Comparison of ENCODE assay signal across 7 cellular contexts in genomic region chr21:36209626-36210171, GRCh38. TPM values are rescaled to one million over a fixed set of nuclear protein-coding genes. Genes with fewer than 3 reads are reported as not detected.
DNase-seq lines count a peak whose midpoint lies in the region; ATAC-seq, FAIRE-seq and TF ChIP-seq lines count a peak whose summit lies in the region.

No MANE protein-coding gene starts in this region.

- peak; percentile 55 for FAIRE-seq in K562 (lab: Jason Lieb, UNC)

- no peak for TF ChIP-seq POLR2A in K562 (conservative IDR thresholded peaks at IDR 0.05)

- H3K9me2 ChIP-seq in Karpas-422 (replicated peaks; ENCODE audit: insufficient read depth, low read length), result no peaks in the 10 kb centered on the region

- in situ Hi-C loops in G401 (cut with HindIII; ENCODE audit: low sequenced_read_pairs) (no loop called here), K562 (cut with MboI) (loop anchor here (5.0 kb wide), 1 partner anchor 57 kb away; no protein-coding TSS in a partner anchor)

- no peaks in the 10 kb centered on the region for H3K9me1 ChIP-seq in K562 (ENCODE audit: control insufficient read depth, insufficient read depth, low read length)

- H3K9me3 ChIP-seq in Karpas-422 (ENCODE audit: low read length) (no peaks in the 10 kb centered on the region), K562 (replicated peaks; ENCODE audit: control insufficient read depth, insufficient read depth, low read depth, low read length) (no peaks in the 10 kb centered on the region)

- H3K27me3 ChIP-seq in Karpas-422 (ENCODE audit: low read length) (no peaks in the 10 kb centered on the region), K562 (ENCODE audit: control insufficient read depth in 2 of 2, insufficient read depth in 2 of 2, low read length in 2 of 2) (peaks cover 37 to 69% of the 10 kb centered on the region in 2 experiments)

- H3K9ac ChIP-seq in Karpas-422 (ENCODE audit: low read length) (no peak overlapping the region), K562 (ENCODE audit: insufficient read depth in 1 of 2, low read depth in 2 of 2, low read length in 2 of 2) (no peak overlapping the region)

- peak; percentile 76 to 85 (median 78) for TF ChIP-seq CTCF in K562 (IDR thresholded peaks at IDR 0.05 in 2 of 3, conservative IDR thresholded peaks at IDR 0.05 in 1 of 3; ENCODE audit: insufficient read depth in 2 of 3, low read depth in 1 of 3, low read length in 3 of 3)

- H3K4me1 Mint-ChIP-seq in stimulated activated naive CD8-positive, alpha-beta T cell treated with anti-CD3 and anti-CD28 coated beads, Interleukin-15, amount 100 ng/mL, for 72 hours, result peaks cover 20% of the 10 kb centered on the region

- H3K27ac ChIP-seq in Karpas-422 (ENCODE audit: low read length) (no peak overlapping the region), K562 (ENCODE audit: extremely low read depth, low read depth, low read length) (no peak overlapping the region)

- CTCF ChIA-PET in K562 (lab: Yijun Ruan, JAX; ENCODE audit: low intra/inter-chr PET ratio), result interaction anchor here (0.8 to 3.2 kb wide), 5 partner anchors 46 to 84 kb away, joined by 3 to 31 read pairs (median 7); no protein-coding TSS in a partner anchor

- POLR2A ChIA-PET in K562 (lab: Yijun Ruan, JAX), result interaction anchor here (0.6 to 1.1 kb wide), 4 partner anchors 9 to 70 kb away, joined by 3 to 4 read pairs (median 3); no protein-coding TSS in a partner anchor

- H3K4me1 ChIP-seq in Karpas-422 (ENCODE audit: low read length), result no peaks in the 10 kb centered on the region
- H3K4me1 ChIP-seq in K562 (replicated peaks in 1 of 2; ENCODE audit: control insufficient read depth in 2 of 2, insufficient read depth in 2 of 2, low read length in 2 of 2), result no peaks in the 10 kb centered on the region

- H4K20me1 ChIP-seq in Karpas-422 (ENCODE audit: insufficient read depth, low read depth, low read length) (no peaks in the 10 kb centered on the region), K562 (replicated peaks; ENCODE audit: control insufficient read depth, insufficient read depth, low read length) (peaks cover 13% of the 10 kb centered on the region; the same call in 1 of the 2 replicates)

- no peaks in the 10 kb centered on the region for H3K9me3 Mint-ChIP-seq in stimulated activated naive CD8-positive, alpha-beta T cell treated with anti-CD3 and anti-CD28 coated beads, Interleukin-15, amount 100 ng/mL, for 72 hours

- H3K79me2 ChIP-seq in Karpas-422 (ENCODE audit: low read length) (no peaks in the 10 kb centered on the region), K562 (ENCODE audit: control insufficient read depth, insufficient read depth, low read length) (no peaks in the 10 kb centered on the region)

- ATAC-seq in K562, result peak; percentile 83
- peak; percentile 79 for ATAC-seq in left colon
- ATAC-seq in stimulated activated naive CD8-positive, alpha-beta T cell treated with anti-CD3 and anti-CD28 coated beads, Interleukin-15, amount 100 ng/mL, for 72 hours, result no peak
- ATAC-seq in GM18909 (IDR thresholded peaks at IDR 0.05; ENCODE audit: poor library complexity, unreplicated experiment), result no peak

- H3K4me2 ChIP-seq in Karpas-422 (ENCODE audit: low read depth, low read length, poor library complexity, severe bottlenecking) (no peak overlapping the region), K562 (ENCODE audit: insufficient read depth, low read length) (no peak overlapping the region)

- no TSS peak for BruUV-seq in K562 (replicated peaks; lab: Mats Ljungman, UMichigan)

- DNase-seq in G401 (ENCODE audit: low spot score) (peak; percentile 92), Karpas-422 (peak; percentile 84), SHP77 treated with DMSO at 0.1 percent for 48 hours (lab: John Stamatoyannopoulos, UW) (peak; percentile 64), K562 (ENCODE audit: extremely low read depth in 1 of 4, low spot score in 3 of 4) (peak; percentile 37 to 72 (median 41)), left colon (peak; percentile 44 to 74)
- DNase-seq in stimulated activated naive CD8-positive, alpha-beta T cell treated with anti-CD3 and anti-CD28 coated beads, Interleukin-15, amount 100 ng/mL, for 72 hours, result peak; percentile 16 to 20

- no peaks in the 10 kb centered on the region for H3K27me3 Mint-ChIP-seq in stimulated activated naive CD8-positive, alpha-beta T cell treated with anti-CD3 and anti-CD28 coated beads, Interleukin-15, amount 100 ng/mL, for 72 hours

- no peak overlapping the region for H3K4me3 ChIP-seq in Karpas-422 (ENCODE audit: low read length)
- H3K4me3 ChIP-seq in K562, result no peak overlapping the region

- peak; percentile 93 to 96 for TF ChIP-seq RAD21 in K562 (CRISPR knock-in tag; conservative IDR thresholded peaks at IDR 0.05 in 1 of 2, IDR thresholded peaks at IDR 0.05 in 1 of 2)

- no peak overlapping the region for H3K4me3 Mint-ChIP-seq in stimulated activated naive CD8-positive, alpha-beta T cell treated with anti-CD3 and anti-CD28 coated beads, Interleukin-15, amount 100 ng/mL, for 72 hours

- no peak for TF ChIP-seq EP300 in K562 (IDR thresholded peaks at IDR 0.05; ENCODE audit: low read length)

- H3K36me3 ChIP-seq in Karpas-422 (ENCODE audit: insufficient read depth, low read length) (no peaks in the 10 kb centered on the region), K562 (ENCODE audit: control insufficient read depth, insufficient read depth, low read length) (no peaks in the 10 kb centered on the region)

- H2AFZ ChIP-seq in Karpas-422 (ENCODE audit: low read length), result no peak overlapping the region
- H2AFZ ChIP-seq in K562 (ENCODE audit: low read depth, low read length), result no peak overlapping the region

- WGBS in K562 (ENCODE audit: insufficient coverage, low coverage, missing lambda C conversion rate), result 26% methylated on average over 11 of the region's 11 CpGs

- intact Hi-C loops in K562 (cut with micrococcal nuclease) (loop anchor here (1.0 kb wide), 2 partner anchors 56 to 68 kb away; no protein-coding TSS in a partner anchor), left colon (cut with DNase I, micrococcal nuclease) (no loop called here)

- H3K27ac Mint-ChIP-seq in stimulated activated naive CD8-positive, alpha-beta T cell treated with anti-CD3 and anti-CD28 coated beads, Interleukin-15, amount 100 ng/mL, for 72 hours, result peak overlapping the region in 1 of 2 donors; percentile 77

TF ChIP-seq in K562, 482 proteins besides CTCF, POLR2A, EP300 and RAD21 (continues in another document):
- TF ChIP-seq HMGXB4 (CRISPR knock-in tag; IDR thresholded peaks at IDR 0.05) (no peak), PKNOX1 (IDR thresholded peaks at IDR 0.05) (no peak), MLLT1 (IDR thresholded peaks at IDR 0.05) (no peak), ZKSCAN8 (CRISPR knock-in tag; IDR thresholded peaks at IDR 0.05) (no peak)

RNA-seq across cellular contexts. Expression of gene DOP1B, which starts 53.1 kb away (rescaled TPM):
- 4.0 and 4.1 TPM in 2 replicates for total RNA-seq in G401 (2014; rRNA removed; shearing (Covaris generic))
- 1.0 and 2.1 TPM in 2 replicates for total RNA-seq in Karpas-422 (2014; rRNA removed; shearing (Covaris generic); ENCODE audit: low replicate concordance)
- 1.3 and 1.7 TPM in 2 replicates for total RNA-seq in K562 (2011; cell fraction: chromatin; rRNA removed; ENCODE audit: low replicate concordance)
- total RNA-seq in K562 (2011; cell fraction: nucleolus; rRNA removed), result 1.2 and 1.8 TPM in 2 replicates
- 1.2 and 2.0 TPM in 2 replicates for total RNA-seq in K562 (2011; cell fraction: nucleoplasm; rRNA removed)
- total RNA-seq in K562 (2014; rRNA removed) (0.32 and 0.41 TPM in 2 replicates), K562 (2014; rRNA removed; fragmentation: Illumina TruSeq; extraction: Trizol) (1.2 and 1.4 TPM in 2 replicates), K562 (2015; rRNA removed; fragmentation: Illumina TruSeq; extraction: Trizol) (0.58 and 0.79 TPM in 2 replicates), K562 (2021) (1.8 and 2.2 TPM in 2 replicates), left colon (10 to 100 TPM; 68.8 to 89.7 TPM)
- polyA plus RNA-seq in K562 (2011; rRNA removed) (0.75 and 1.1 TPM in 2 replicates), K562 (2014; fragmentation: Illumina TruSeq; extraction: Trizol) (0.64 and 0.68 TPM in 2 replicates), K562 (2014; fragmentation: Nextera tagmentation; extraction: Ambion mirVana) (under 1 TPM; 0.04 to 0.06 TPM), K562 (2014; rRNA removed) (0.45 and 0.76 TPM in 2 replicates)
- polyA plus RNA-seq in K562 (2011; cell fraction: cytosol; rRNA removed), result 0.58 and 1.6 TPM in 2 replicates
- polyA plus RNA-seq in K562 (2011; cell fraction: nucleus; rRNA removed), result 0.65 and 2.5 TPM in 2 replicates
- 1.0 and 2.3 TPM in 2 replicates for polyA plus RNA-seq in K562 (2012)
- polyA minus RNA-seq in K562 (2011; rRNA and poly(A)+ RNA removed), result 0.28 and 2.0 TPM in 2 replicates
- 0.67 and 2.3 TPM in 2 replicates for polyA minus RNA-seq in K562 (2011; cell fraction: cytosol; rRNA and poly(A)+ RNA removed)
- 0.94 and 3.0 TPM in 2 replicates for polyA minus RNA-seq in K562 (2011; cell fraction: nucleus; rRNA and poly(A)+ RNA removed)

Comparison
In these comparisons a context has a peak if more than half of its experiments do, and no peak if none do; other contexts are left out.
1. DNase-seq: peak in every context shown above with its lines; median percentile 92 in G401; 84 in Karpas-422; 64 in SHP77 treated with DMSO at 0.1 percent for 48 hours; 59 in left colon; 41 in K562; 18 in stimulated activated naive CD8-positive, alpha-beta T cell treated with anti-CD3 and anti-CD28 coated beads, Interleukin-15, amount 100 ng/mL, for 72 hours.
2. ATAC-seq: peak in K562 (single experiment) and left colon (single experiment); none in stimulated activated naive CD8-positive, alpha-beta T cell treated with anti-CD3 and anti-CD28 coated beads, Interleukin-15, amount 100 ng/mL, for 72 hours (single experiment) and GM18909 (single experiment).
3. RNA of gene DOP1B, which starts 53.1 kb away (total RNA-seq): 68.8 to 89.7 TPM in left colon; 4.0 to 4.1 TPM in G401, 1.0 to 2.1 TPM in Karpas-422 and 0.32 to 2.2 TPM in K562; every median in the first group is over 10 times any median in the second.